Comparison of ENCODE assay signal across 8 cellular contexts in genomic region chr22:41517172-41518047, GRCh38. TPM values are rescaled to one million over a fixed set of nuclear protein-coding genes. Genes with fewer than 3 reads are reported as not detected.
DNase-seq lines count a peak whose midpoint lies in the region; ATAC-seq and TF ChIP-seq lines count a peak whose summit lies in the region.

No MANE protein-coding gene starts in this region.

- no peak for ATAC-seq in GM21390 (IDR thresholded peaks at IDR 0.05; ENCODE audit: unreplicated experiment)

- DNase-seq in CD4-positive, alpha-beta memory T cell = peak in 3 of 5 donors; percentile 18 to 36 (median 22)
- no peak for DNase-seq in HFF-Myc (ENCODE audit: extremely low read depth, low read depth)
- DNase-seq in SJCRH30 = peak; percentile 41 to 73
- DNase-seq in cardiac fibroblast (ENCODE audit: low read depth in 2 of 2) = peak; percentile 61 to 71
- DNase-seq in islet precursor cell = peak; percentile 77
- peak; percentile 67 for DNase-seq in stimulated activated CD4-positive, alpha-beta T cell treated with anti-CD3 and anti-CD28 coated beads, Interleukin-1b, Interleukin-23, amount 100 ng/mL, for 48 hours
- DNase-seq in T-helper 2 cell = no peak

- H3K27me3 ChIP-seq in CD4-positive, alpha-beta memory T cell (ENCODE audit: insufficient read depth, low read length) = no peaks in the 10 kb centered on the region
- no peaks in the 10 kb centered on the region for H3K27me3 ChIP-seq in SJCRH30

- peaks cover 0 to 2% (median 0%) of the 10 kb centered on the region in 8 donors for H3K9me3 Mint-ChIP-seq in CD4-positive, alpha-beta memory T cell

- CTCF ChIA-PET in CD4-positive, alpha-beta memory T cell (lab: Charles Lee; ENCODE audit: partially characterized antibody) = interaction anchor here (0.5 to 4.8 kb wide), 21 partner anchors 8 to 119 kb away, joined by 3 to 136 read pairs (median 4); no protein-coding TSS in a partner anchor

- H3K27me3 Mint-ChIP-seq in CD4-positive, alpha-beta memory T cell = no peaks in the 10 kb centered on the region

- peaks cover 31% of the 10 kb centered on the region for H3K36me3 ChIP-seq in CD4-positive, alpha-beta memory T cell (ENCODE audit: insufficient read depth, low read length)
- H3K36me3 ChIP-seq in SJCRH30 = peaks cover 14% of the 10 kb centered on the region

- H3K4me3 ChIP-seq in CD4-positive, alpha-beta memory T cell (ENCODE audit: low read length in 2 of 2) = no peak overlapping the region
- H3K4me3 ChIP-seq in HFF-Myc (replicated peaks; ENCODE audit: low read depth, low read length) = no peak overlapping the region
- H3K4me3 ChIP-seq in SJCRH30 = no peak overlapping the region
- H3K4me3 ChIP-seq in cardiac fibroblast (replicated peaks in 1 of 2; ENCODE audit: low read depth in 2 of 2, low read length in 2 of 2) = no peak overlapping the region

- no peak overlapping the region for H3K27ac ChIP-seq in CD4-positive, alpha-beta memory T cell (ENCODE audit: low read depth, low read length)
- no peak overlapping the region for H3K27ac ChIP-seq in SJCRH30

- H3K4me3 Mint-ChIP-seq in CD4-positive, alpha-beta memory T cell = no peak overlapping the region

- POLR2A ChIA-PET in CD4-positive, alpha-beta memory T cell (lab: Charles Lee; ENCODE audit: partially characterized antibody) = interaction anchor here (0.5 to 2.1 kb wide), 7 partner anchors 9 to 420 kb away, joined by 3 to 7 read pairs (median 4); partner anchors contain the start of genes DESI1 and XRCC6

- H3K36me3 Mint-ChIP-seq in CD4-positive, alpha-beta memory T cell = peaks cover 21 to 37% of the 10 kb centered on the region in 2 donors

- H3K4me1 ChIP-seq in CD4-positive, alpha-beta memory T cell (ENCODE audit: insufficient read depth, low read length) = no peaks in the 10 kb centered on the region
- H3K4me1 ChIP-seq in SJCRH30 = peaks cover 6% of the 10 kb centered on the region; the same call in 1 of the 2 replicates

- H3K4me1 Mint-ChIP-seq in CD4-positive, alpha-beta memory T cell = peaks cover 0 to 1% (median 0%) of the 10 kb centered on the region in 4 donors

- TF ChIP-seq CTCF in HFF-Myc (IDR thresholded peaks at IDR 0.05; ENCODE audit: low read depth, low read length, missing control alignments) = peak; percentile 88
- TF ChIP-seq CTCF in cardiac fibroblast (IDR thresholded peaks at IDR 0.05; ENCODE audit: low read depth, low read length) = peak; percentile 87

- peak overlapping the region in 1 of 7 donors; percentile 29 for H3K27ac Mint-ChIP-seq in CD4-positive, alpha-beta memory T cell

- H3K9me3 ChIP-seq in CD4-positive, alpha-beta memory T cell (ENCODE audit: control insufficient read depth in 1 of 2, low read length in 2 of 2) = no peaks in the 10 kb centered on the region
- no peaks in the 10 kb centered on the region for H3K9me3 ChIP-seq in SJCRH30 (replicated peaks)

- intact Hi-C loops in CD4-positive, alpha-beta memory T cell (cut with micrococcal nuclease) = loop anchor here (1.0 kb wide), 1 partner anchor 113 kb away; no protein-coding TSS in a partner anchor

RNA-seq across cellular contexts. Expression of gene POLR3H, which starts 26.9 kb away (rescaled TPM):
- total RNA-seq in CD4-positive, alpha-beta memory T cell = 10 to 100 TPM; 43.6 to 43.7 TPM
- polyA plus RNA-seq in CD4-positive, alpha-beta memory T cell = 10 to 100 TPM; 20.7 to 21.8 TPM
- 12.9 and 14.7 TPM in 2 replicates for total RNA-seq in SJCRH30 (2014; rRNA removed; shearing (Covaris generic))

RNA-seq across cellular contexts. Expression of gene CSDC2, which starts 43.4 kb away (rescaled TPM):
- not detected for total RNA-seq in CD4-positive, alpha-beta memory T cell
- polyA plus RNA-seq in CD4-positive, alpha-beta memory T cell = not detected
- total RNA-seq in SJCRH30 (2014; rRNA removed; shearing (Covaris generic)) = 3.1 and 3.7 TPM in 2 replicates

RNA-seq across cellular contexts. Expression of gene ACO2, which starts 48.5 kb away (rescaled TPM):
- total RNA-seq in CD4-positive, alpha-beta memory T cell = 10 to 100 TPM; 64.8 to 65.0 TPM
- polyA plus RNA-seq in CD4-positive, alpha-beta memory T cell = 10 to 100 TPM; 79.6 to 81.2 TPM
- total RNA-seq in SJCRH30 (2014; rRNA removed; shearing (Covaris generic)) = 50.5 and 51.8 TPM in 2 replicates

RNA-seq across cellular contexts. Expression of gene PHF5A, which starts 48.9 kb away (rescaled TPM):
- total RNA-seq in CD4-positive, alpha-beta memory T cell = 10 to 100 TPM; 37.7 to 39.2 TPM
- 10 to 100 TPM; 19.7 to 31.6 TPM for polyA plus RNA-seq in CD4-positive, alpha-beta memory T cell
- total RNA-seq in SJCRH30 (2014; rRNA removed; shearing (Covaris generic)) = 98.8 and 106 TPM in 2 replicates

Comparison
In these comparisons a context has a peak if more than half of its experiments do, and no peak if none do; other contexts are left out.
1. DNase-seq: peak in CD4-positive, alpha-beta memory T cell (3 of 5), SJCRH30 (2 of 2), cardiac fibroblast (2 of 2), islet precursor cell (single experiment) and stimulated activated CD4-positive, alpha-beta T cell treated with anti-CD3 and anti-CD28 coated beads, Interleukin-1b, Interleukin-23, amount 100 ng/mL, for 48 hours (single experiment); none in HFF-Myc (single experiment) and T-helper 2 cell (0 of 5).